In the genomic region with DNA sequence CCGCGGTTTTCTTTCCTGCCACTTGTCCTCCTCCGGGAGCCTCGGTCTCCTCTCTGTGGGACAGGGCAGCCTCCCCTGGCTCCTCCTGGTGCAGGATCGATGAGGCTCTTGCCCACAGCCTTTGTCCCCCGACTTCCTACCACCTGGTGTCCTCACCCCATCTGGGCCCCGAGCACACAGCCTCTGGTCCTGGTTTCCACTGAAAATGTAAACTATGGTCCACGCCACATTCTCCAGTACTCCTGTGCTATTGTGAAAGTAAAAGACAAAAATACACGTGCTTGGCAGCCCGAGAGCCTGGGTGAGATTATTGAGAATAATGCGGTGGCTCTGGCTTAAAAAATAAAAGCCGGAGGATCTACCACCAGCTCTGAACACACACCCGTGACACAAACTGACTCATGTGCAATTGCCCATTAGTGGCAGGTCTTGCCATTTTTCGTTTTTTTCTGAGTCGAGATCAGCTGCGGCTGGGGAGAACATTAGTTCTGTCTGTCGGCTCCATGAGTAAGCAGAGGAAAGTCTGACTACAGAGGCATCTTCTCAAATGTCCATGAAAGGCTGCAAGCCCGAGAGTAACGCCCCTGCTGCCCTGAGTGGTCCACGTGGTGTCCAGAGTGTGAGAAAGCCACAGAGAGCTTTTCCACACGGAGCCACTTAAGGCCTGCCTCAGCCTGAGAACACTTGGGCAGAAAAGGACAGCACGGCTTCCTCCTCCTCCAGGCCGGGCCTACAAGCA, we compare ENCODE assay signal across 10 cellular contexts. TPM values are rescaled to one million over a fixed set of nuclear protein-coding genes. Genes with fewer than 3 reads are reported as not detected.
DNase-seq lines count a peak whose midpoint lies in the region; ATAC-seq and TF ChIP-seq lines count a peak whose summit lies in the region.
"Had no signal": no experiment of that assay in that cellular context is flagged by ENCODE, and none has a peak within 500 bp of the region (broad histone marks: within the 10 kb centered on the region; RNA-seq: fewer than 3 reads in every experiment).

No MANE protein-coding gene starts in this region.

- H3K4me1 ChIP-seq in esophagus muscularis mucosa (peaks cover 21 to 66% (median 61%) of the 10 kb centered on the region in 4 donors), muscle layer of colon (ENCODE audit: insufficient read depth, low read length) (peaks cover 65% of the 10 kb centered on the region), uterus (peaks cover 6 to 18% of the 10 kb centered on the region in 2 donors)

- intact Hi-C loops in activated naive CD4-positive, alpha-beta T cell treated with anti-CD3 and anti-CD28 coated beads for 36 hours (cut with micrococcal nuclease): no loop called here
- intact Hi-C loops in esophagus muscularis mucosa (cut with DNase I) (no loop called here), uterus (cut with DNase I; ENCODE audit: low total_unique reads) (no loop called here)

- no peaks in the 10 kb centered on the region for H3K36me3 ChIP-seq in esophagus muscularis mucosa
- H3K36me3 ChIP-seq in muscle layer of colon (ENCODE audit: insufficient read depth, low read length): no peaks in the 10 kb centered on the region
- H3K36me3 ChIP-seq in uterus: no peaks in the 10 kb centered on the region

- TF ChIP-seq POLR2A in esophagus muscularis mucosa (IDR thresholded peaks at IDR 0.05; ENCODE audit: low read depth) (peak; percentile 7), uterus (IDR thresholded peaks at IDR 0.05) (peak; percentile 56 to 65)

- 30% methylated on average over 21 of the region's 23 CpGs for WGBS in esophagus muscularis mucosa

- CTCF ChIA-PET in activated naive CD4-positive, alpha-beta T cell treated with anti-CD3 and anti-CD28 coated beads, Interleukin-2, amount 10 ng/mL, durations not matched to agents 7 days and 5 days (lab: Charles Lee): no interaction called here
- CTCF ChIA-PET in activated naive CD4-positive, alpha-beta T cell treated with anti-CD3 and anti-CD28 coated beads for 36 hours (lab: Charles Lee): no interaction called here

- peak; percentile 5 for DNase-seq in activated naive CD4-positive, alpha-beta T cell treated with anti-CD3 and anti-CD28 coated beads, Interleukin-2, amount 10 ng/mL, durations not matched to agents 7 days and 5 days
- no peak for DNase-seq in activated naive CD4-positive, alpha-beta T cell treated with anti-CD3 and anti-CD28 coated beads for 36 hours
- DNase-seq in esophagus muscularis mucosa (ENCODE audit: extremely low spot score): peak; percentile 94
- peak; percentile 85 to 92 for DNase-seq in uterus
- DNase-seq in RPMI8226: no peak
- DNase-seq: KBM-7, small intestine had no signal

- no peaks in the 10 kb centered on the region for H3K4me1 Mint-ChIP-seq in activated naive CD4-positive, alpha-beta T cell treated with anti-CD3 and anti-CD28 coated beads, Interleukin-2, amount 10 ng/mL, durations not matched to agents 7 days and 5 days
- H3K4me1 Mint-ChIP-seq in activated naive CD4-positive, alpha-beta T cell treated with anti-CD3 and anti-CD28 coated beads for 36 hours (ENCODE audit: low read depth): no peaks in the 10 kb centered on the region

- ATAC-seq in GM18520 (IDR thresholded peaks at IDR 0.05; ENCODE audit: unreplicated experiment) (no peak), GM21576 (IDR thresholded peaks at IDR 0.05; ENCODE audit: unreplicated experiment) (no peak)

- H3K36me3 Mint-ChIP-seq in activated naive CD4-positive, alpha-beta T cell treated with anti-CD3 and anti-CD28 coated beads, Interleukin-2, amount 10 ng/mL, durations not matched to agents 7 days and 5 days: peaks cover 1% of the 10 kb centered on the region
- no peaks in the 10 kb centered on the region for H3K36me3 Mint-ChIP-seq in activated naive CD4-positive, alpha-beta T cell treated with anti-CD3 and anti-CD28 coated beads for 36 hours (ENCODE audit: low read depth)

- peaks cover 0 to 4% (median 0%) of the 10 kb centered on the region in 4 donors for H3K9me3 ChIP-seq in esophagus muscularis mucosa
- H3K9me3 ChIP-seq in muscle layer of colon (ENCODE audit: low read length): no peaks in the 10 kb centered on the region
- H3K9me3 ChIP-seq in uterus: no peaks in the 10 kb centered on the region

- H3K27me3 Mint-ChIP-seq in activated naive CD4-positive, alpha-beta T cell treated with anti-CD3 and anti-CD28 coated beads, Interleukin-2, amount 10 ng/mL, durations not matched to agents 7 days and 5 days: peaks cover 27% of the 10 kb centered on the region
- no peaks in the 10 kb centered on the region for H3K27me3 Mint-ChIP-seq in activated naive CD4-positive, alpha-beta T cell treated with anti-CD3 and anti-CD28 coated beads for 36 hours (ENCODE audit: low read depth)

- TF ChIP-seq EP300 in esophagus muscularis mucosa (IDR thresholded peaks at IDR 0.05): no peak

- peak overlapping the region; percentile 57 for H3K9ac ChIP-seq in muscle layer of colon (ENCODE audit: low read length)

- H3K27me3 ChIP-seq in esophagus muscularis mucosa: no peaks in the 10 kb centered on the region
- H3K27me3 ChIP-seq in muscle layer of colon (ENCODE audit: control insufficient read depth in 1 of 2, insufficient read depth in 2 of 2, low read length in 2 of 2): no peaks in the 10 kb centered on the region
- no peaks in the 10 kb centered on the region for H3K27me3 ChIP-seq in uterus

- TF ChIP-seq CTCF in esophagus muscularis mucosa (IDR thresholded peaks at IDR 0.05) (no peak), uterus (IDR thresholded peaks at IDR 0.05) (no peak)

- H3K4me3 ChIP-seq in esophagus muscularis mucosa (peak overlapping the region; percentile 34 to 51 (median 37)), muscle layer of colon (ENCODE audit: low read depth in 1 of 2, low read length in 2 of 2) (peak overlapping the region in 1 of 2 donors; percentile 33), uterus (peak overlapping the region; percentile 13 to 19)

- H3K9me3 Mint-ChIP-seq in activated naive CD4-positive, alpha-beta T cell treated with anti-CD3 and anti-CD28 coated beads, Interleukin-2, amount 10 ng/mL, durations not matched to agents 7 days and 5 days: peaks cover 14% of the 10 kb centered on the region
- H3K9me3 Mint-ChIP-seq in activated naive CD4-positive, alpha-beta T cell treated with anti-CD3 and anti-CD28 coated beads for 36 hours: peaks cover 15% of the 10 kb centered on the region

- H3K27ac Mint-ChIP-seq in activated naive CD4-positive, alpha-beta T cell treated with anti-CD3 and anti-CD28 coated beads, Interleukin-2, amount 10 ng/mL, durations not matched to agents 7 days and 5 days: no peak overlapping the region
- no peak overlapping the region for H3K27ac Mint-ChIP-seq in activated naive CD4-positive, alpha-beta T cell treated with anti-CD3 and anti-CD28 coated beads for 36 hours

- H3K27ac ChIP-seq in esophagus muscularis mucosa (replicated peaks in 1 of 4) (peak overlapping the region; percentile 99 to 100 (median 99)), muscle layer of colon (ENCODE audit: low read depth, low read length) (peak overlapping the region; percentile 93), uterus (peak overlapping the region; percentile 99)

- H3K4me3 Mint-ChIP-seq in activated naive CD4-positive, alpha-beta T cell treated with anti-CD3 and anti-CD28 coated beads, Interleukin-2, amount 10 ng/mL, durations not matched to agents 7 days and 5 days: no peak overlapping the region
- no peak overlapping the region for H3K4me3 Mint-ChIP-seq in activated naive CD4-positive, alpha-beta T cell treated with anti-CD3 and anti-CD28 coated beads for 36 hours

RNA-seq across cellular contexts. Expression of gene COL6A2, which starts 5.7 kb away (rescaled TPM):
- 1 to 10 TPM; 6.7 to 8.4 TPM for total RNA-seq in activated naive CD4-positive, alpha-beta T cell treated with anti-CD3 and anti-CD28 coated beads for 36 hours
- total RNA-seq in esophagus muscularis mucosa (1,000 to 10,000 TPM in 2 of 4 donors, 100 to 1,000 TPM in 2; 942 to 1,525 (median 1,202) TPM), uterus (1,000 to 10,000 TPM in 2 of 4 donors, 100 to 1,000 TPM in 2; 321 to 1,200 (median 948) TPM)

Comparison
In these comparisons a context has a peak if more than half of its experiments do, and no peak if none do; other contexts are left out.
1. DNase-seq: peak in activated naive CD4-positive, alpha-beta T cell treated with anti-CD3 and anti-CD28 coated beads, Interleukin-2, amount 10 ng/mL, durations not matched to agents 7 days and 5 days (single experiment), esophagus muscularis mucosa (single experiment) and uterus (2 of 2); none in activated naive CD4-positive, alpha-beta T cell treated with anti-CD3 and anti-CD28 coated beads for 36 hours (single experiment) and RPMI8226 (single experiment).
2. RNA of gene COL6A2, which starts 5.7 kb away (total RNA-seq): 942 to 1,525 TPM in esophagus muscularis mucosa and 321 to 1,200 TPM in uterus; 6.7 to 8.4 TPM in activated naive CD4-positive, alpha-beta T cell treated with anti-CD3 and anti-CD28 coated beads for 36 hours; every median in the first group is over 10 times any median in the second.
3. Peak in every context shown above with its lines, with median percentiles within 50 percentile points of each other: H3K27ac ChIP-seq.